Comparison of ENCODE assay signal across 26 cellular contexts in the genomic region with DNA sequence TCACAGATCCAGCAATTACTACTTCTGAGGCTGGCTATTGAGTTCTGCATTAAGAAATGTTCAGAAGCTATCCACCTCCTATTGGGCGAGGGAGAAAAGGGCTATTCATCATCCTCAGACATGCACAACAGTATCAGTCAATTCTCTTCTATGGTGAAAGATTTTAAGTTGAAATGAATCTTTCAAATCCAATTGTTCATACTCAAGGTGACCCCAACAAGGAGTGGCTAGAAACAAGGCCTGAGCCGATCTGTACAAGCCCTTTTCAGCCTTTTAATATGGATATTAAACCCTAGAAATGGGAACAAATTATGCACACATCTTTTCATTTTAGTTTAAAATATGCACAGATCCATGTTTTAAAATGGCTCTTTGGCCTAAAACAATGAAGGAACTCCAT.
"Had no signal": no experiment of that assay in that cellular context is flagged by ENCODE, and none has a peak within 500 bp of the region (broad histone marks: within the 10 kb centered on the region; RNA-seq: fewer than 3 reads in every experiment).

No MANE protein-coding gene starts in this region.

- H3K4me1 ChIP-seq: parathyroid adenoma, psoas muscle, right lobe of liver, vagina had no signal

- H3K9ac ChIP-seq: neural progenitor cell, parathyroid adenoma had no signal

- H2AFZ ChIP-seq: neural progenitor cell, parathyroid adenoma had no signal

- H3K4me1 Mint-ChIP-seq: nephron; stimulated activated effector memory CD8-positive, alpha-beta T cell treated with anti-CD3 and anti-CD28 coated beads, Interleukin-12 subunit alpha, Interleukin-12 subunit beta, amount 100 ng/mL, for 72 hours; stimulated activated naive B cell treated with anti-CD40 and anti-IgM and Interleukin-4, amounts not matched to agents 10 μg/mL and 1 μg/mL and 100 μg/mL, for 72 hours had no signal

- H3K27ac Mint-ChIP-seq: nephron; neural progenitor cell; progenitor cell of endocrine pancreas; stimulated activated effector memory CD8-positive, alpha-beta T cell treated with anti-CD3 and anti-CD28 coated beads, Interleukin-12 subunit alpha, Interleukin-12 subunit beta, amount 100 ng/mL, for 72 hours; stimulated activated naive B cell treated with anti-CD40 and anti-IgM and Interleukin-4, amounts not matched to agents 10 μg/mL and 1 μg/mL and 100 μg/mL, for 72 hours; stimulated activated naive CD8-positive, alpha-beta T cell treated with anti-CD3 and anti-CD28 coated beads, Interleukin-15, Interleukin-2, amounts not matched to agents 100 ng/mL and 50 ng/mL, for 24 hours had no signal

- ATAC-seq: psoas muscle; right cardiac atrium; stimulated activated effector memory CD8-positive, alpha-beta T cell treated with anti-CD3 and anti-CD28 coated beads, Interleukin-12 subunit alpha, Interleukin-12 subunit beta, amount 100 ng/mL, for 72 hours had no signal

- H3K27ac ChIP-seq: neural progenitor cell, ovary, parathyroid adenoma, psoas muscle, right lobe of liver, sigmoid colon, stomach, thoracic aorta, thyroid gland, tibial nerve, upper lobe of left lung, vagina had no signal

- H3K4me3 ChIP-seq: neural progenitor cell, ovary, psoas muscle, right lobe of liver, sigmoid colon, stomach, thoracic aorta, thyroid gland, tibial nerve, upper lobe of left lung, vagina had no signal

- H3K36me3 ChIP-seq: neural progenitor cell, ovary, right lobe of liver, sigmoid colon, stomach, thoracic aorta, thyroid gland, tibial nerve, upper lobe of left lung, vagina had no signal

- H3K9me3 Mint-ChIP-seq: nephron; neural progenitor cell; stimulated activated effector memory CD8-positive, alpha-beta T cell treated with anti-CD3 and anti-CD28 coated beads, Interleukin-12 subunit alpha, Interleukin-12 subunit beta, amount 100 ng/mL, for 72 hours; stimulated activated naive B cell treated with anti-CD40 and anti-IgM and Interleukin-4, amounts not matched to agents 10 μg/mL and 1 μg/mL and 100 μg/mL, for 72 hours; stimulated activated naive CD8-positive, alpha-beta T cell treated with anti-CD3 and anti-CD28 coated beads, Interleukin-15, Interleukin-2, amounts not matched to agents 100 ng/mL and 50 ng/mL, for 24 hours had no signal

- DNase-seq: occipital lobe; ovary; psoas muscle; right cardiac atrium; right lobe of liver; sigmoid colon; small intestine; stimulated activated CD4-positive, alpha-beta T cell treated with anti-CD3 and anti-CD28 coated beads, Interleukin-15, amount 100 ng/mL, for 24 hours; stimulated activated CD4-positive, alpha-beta T cell treated with anti-CD3 and anti-CD28 coated beads, Interleukin-2, amount 100 ng/mL, for 24 hours; stimulated activated CD4-positive, alpha-beta T cell treated with anti-CD3 and anti-CD28 coated beads, Interleukin-2, amount 100 ng/mL, for 48 hours; stimulated activated CD4-positive, alpha-beta T cell treated with anti-CD3 and anti-CD28 coated beads, Interleukin-4, amount 100 ng/mL, for 24 hours; stimulated activated naive B cell treated with anti-CD40 and anti-IgM and Interleukin-4, amounts not matched to agents 10 μg/mL and 1 μg/mL and 100 μg/mL, for 72 hours; stimulated activated naive CD4-positive, alpha-beta T cell treated with Interleukin-2 at 50 U/mL for 16 hours; stomach; thyroid gland; trophoblast cell; upper lobe of left lung had no signal

- H3K4me2 ChIP-seq: neural progenitor cell had no signal

- H3K79me2 ChIP-seq: parathyroid adenoma had no signal

- H3K4me3 Mint-ChIP-seq: nephron; neural progenitor cell; stimulated activated effector memory CD8-positive, alpha-beta T cell treated with anti-CD3 and anti-CD28 coated beads, Interleukin-12 subunit alpha, Interleukin-12 subunit beta, amount 100 ng/mL, for 72 hours; stimulated activated naive B cell treated with anti-CD40 and anti-IgM and Interleukin-4, amounts not matched to agents 10 μg/mL and 1 μg/mL and 100 μg/mL, for 72 hours; stimulated activated naive CD8-positive, alpha-beta T cell treated with anti-CD3 and anti-CD28 coated beads, Interleukin-15, Interleukin-2, amounts not matched to agents 100 ng/mL and 50 ng/mL, for 24 hours had no signal

- H3K9me3 ChIP-seq: ovary, psoas muscle, right lobe of liver, sigmoid colon, stomach, thoracic aorta, thyroid gland, tibial nerve, upper lobe of left lung, vagina had no signal

- H3K27me3 Mint-ChIP-seq: progenitor cell of endocrine pancreas; stimulated activated naive CD8-positive, alpha-beta T cell treated with anti-CD3 and anti-CD28 coated beads, Interleukin-15, Interleukin-2, amounts not matched to agents 100 ng/mL and 50 ng/mL, for 24 hours had no signal

- H3K36me3 Mint-ChIP-seq: stimulated activated effector memory CD8-positive, alpha-beta T cell treated with anti-CD3 and anti-CD28 coated beads, Interleukin-12 subunit alpha, Interleukin-12 subunit beta, amount 100 ng/mL, for 72 hours; stimulated activated naive B cell treated with anti-CD40 and anti-IgM and Interleukin-4, amounts not matched to agents 10 μg/mL and 1 μg/mL and 100 μg/mL, for 72 hours had no signal

- H3K27me3 ChIP-seq: neural progenitor cell, ovary, right lobe of liver, sigmoid colon, stomach, thyroid gland, tibial nerve, upper lobe of left lung, vagina had no signal
